ENCODE assay signal across 9 cellular contexts in genomic region chr3:38003817-38004414, GRCh38. TPM values are rescaled to one million over a fixed set of nuclear protein-coding genes. Genes with fewer than 3 reads are reported as not detected.
A peak's percentile ranks its signal among the peaks of the same experiment; 100 is the strongest.
DNase-seq lines count a peak whose midpoint lies in the region; ATAC-seq and TF ChIP-seq lines count a peak whose summit lies in the region.
"Had no signal": no experiment of that assay in that cellular context is flagged by ENCODE, and none has a peak within 500 bp of the region (broad histone marks: within the 10 kb centered on the region; RNA-seq: fewer than 3 reads in every experiment).

No MANE protein-coding gene starts in this region.

- CTCF ChIA-PET in activated CD4-positive, alpha-beta T cell treated with anti-CD3 and anti-CD28 coated beads for 36 hours (lab: Charles Lee): interaction anchor here (0.8 to 2.0 kb wide), 5 partner anchors 16 to 502 kb away, joined by 3 to 9 read pairs (median 4); no protein-coding TSS in a partner anchor

- TF ChIP-seq EP300 in transverse colon (IDR thresholded peaks at IDR 0.05; ENCODE audit: low read depth): no peak

- no peak overlapping the region for H3K4me3 Mint-ChIP-seq in activated CD4-positive, alpha-beta T cell treated with anti-CD3 and anti-CD28 coated beads for 36 hours

- H3K4me3 ChIP-seq in body of pancreas (no peak overlapping the region), transverse colon (no peak overlapping the region)

- H3K27ac ChIP-seq in body of pancreas: peak overlapping the region; percentile 64 to 86 (median 78)
- peak overlapping the region; percentile 80 to 88 (median 85) for H3K27ac ChIP-seq in transverse colon

- no peak for ATAC-seq in activated CD4-positive, alpha-beta T cell treated with anti-CD3 and anti-CD28 coated beads for 36 hours
- ATAC-seq in body of pancreas: no peak

- POLR2A ChIA-PET in activated CD4-positive, alpha-beta T cell treated with anti-CD3 and anti-CD28 coated beads for 36 hours (lab: Charles Lee): no interaction called here

- peaks cover 15% of the 10 kb centered on the region for H3K4me1 Mint-ChIP-seq in activated CD4-positive, alpha-beta T cell treated with anti-CD3 and anti-CD28 coated beads for 36 hours

- no peak for TF ChIP-seq CTCF in body of pancreas (IDR thresholded peaks at IDR 0.05)
- TF ChIP-seq CTCF in transverse colon (IDR thresholded peaks at IDR 0.05): no peak

- H3K27me3 ChIP-seq in body of pancreas: no peaks in the 10 kb centered on the region
- H3K27me3 ChIP-seq in transverse colon: no peaks in the 10 kb centered on the region

- H3K27me3 Mint-ChIP-seq in activated CD4-positive, alpha-beta T cell treated with anti-CD3 and anti-CD28 coated beads for 36 hours: no peaks in the 10 kb centered on the region

- intact Hi-C loops in activated CD4-positive, alpha-beta T cell treated with anti-CD3 and anti-CD28 coated beads for 36 hours (cut with DNase I, micrococcal nuclease): loop anchor here in 1 of 2 experiments (1.0 kb wide), 1 partner anchor 30 kb away; no protein-coding TSS in a partner anchor
- intact Hi-C loops in body of pancreas (cut with DNase I): no loop called here
- intact Hi-C loops in transverse colon (cut with DNase I; ENCODE audit: low total_unique reads): no loop called here

- H3K36me3 ChIP-seq in body of pancreas (replicated peaks in 1 of 2; ENCODE audit: insufficient read depth in 1 of 2, low read depth in 2 of 2): no peaks in the 10 kb centered on the region
- peaks cover 0 to 13% (median 0%) of the 10 kb centered on the region in 4 donors for H3K36me3 ChIP-seq in transverse colon

- H3K4me1 ChIP-seq in body of pancreas (peaks cover 51% of the 10 kb centered on the region), transverse colon (peaks cover 16 to 39% (median 32%) of the 10 kb centered on the region in 4 donors)

- DNase-seq in activated CD4-positive, alpha-beta T cell treated with anti-CD3 and anti-CD28 coated beads for 36 hours: no peak
- no peak for DNase-seq in activated CD4-positive, alpha-beta T cell treated with anti-CD3 and anti-CD28 coated beads for 48 hours
- DNase-seq in body of pancreas: no peak
- peak; percentile 53 for DNase-seq in medulla oblongata (ENCODE audit: extremely low spot score)
- DNase-seq in transverse colon: peak; percentile 68
- no peak for DNase-seq in NCI-H1092 treated with DMSO at 0.1 percent for 48 hours (lab: John Stamatoyannopoulos, UW)
- no peak for DNase-seq in cerebellum (ENCODE audit: low spot score)
- no peak for DNase-seq in NCI-H187 (lab: John Stamatoyannopoulos, UW)

- WGBS in body of pancreas, 2 donors: 69 to 88% methylated on average over 3 to 11 of the region's 11 CpGs
- WGBS in transverse colon (ENCODE audit: low coverage in 1 of 2), 2 donors: 59% methylated on average over 10 of the region's 11 CpGs; no CpG with 5 or more reads in 1 of the 2 donors

- H3K9me3 ChIP-seq in body of pancreas (no peaks in the 10 kb centered on the region), transverse colon (no peaks in the 10 kb centered on the region)
- H3K9me3 ChIP-seq: SK-N-SH had no signal

- in situ Hi-C loops in transverse colon (cut with MboI; ENCODE audit: low pct_ligation_motif_present in 1 of 4, low pct_unique_long_range_greater_than_20kb in 1 of 4, low sequenced_read_pairs in 3 of 4): no loop called here

- no peak for TF ChIP-seq POLR2A in body of pancreas (IDR thresholded peaks at IDR 0.05)
- TF ChIP-seq POLR2A in transverse colon (IDR thresholded peaks at IDR 0.05): no peak

- peaks cover 15% of the 10 kb centered on the region for H3K36me3 Mint-ChIP-seq in activated CD4-positive, alpha-beta T cell treated with anti-CD3 and anti-CD28 coated beads for 36 hours (ENCODE audit: low read depth)

- H3K9me3 Mint-ChIP-seq in activated CD4-positive, alpha-beta T cell treated with anti-CD3 and anti-CD28 coated beads for 36 hours (ENCODE audit: low read depth): no peaks in the 10 kb centered on the region

- H3K27ac Mint-ChIP-seq in activated CD4-positive, alpha-beta T cell treated with anti-CD3 and anti-CD28 coated beads for 36 hours: peak overlapping the region; percentile 0

RNA-seq across cellular contexts. Expression of gene VILL, which starts 13.3 kb away (rescaled TPM):
- total RNA-seq in activated CD4-positive, alpha-beta T cell treated with anti-CD3 and anti-CD28 coated beads for 36 hours: 10 to 100 TPM in 1 of 2 experiments, 1 to 10 TPM in 1; 9.2 to 12.1 TPM
- total RNA-seq in body of pancreas: 10 to 100 TPM in 1 of 2 donors, 1 to 10 TPM in 1; 3.6 to 10.4 TPM
- 100 to 1,000 TPM; 112 to 214 (median 172) TPM for total RNA-seq in transverse colon
- total RNA-seq in cerebellum: 8.6 TPM

RNA-seq across cellular contexts. Expression of gene PLCD1, which starts 25.5 kb away (rescaled TPM):
- total RNA-seq in activated CD4-positive, alpha-beta T cell treated with anti-CD3 and anti-CD28 coated beads for 36 hours: 10 to 100 TPM; 10.9 to 13.5 TPM
- total RNA-seq in body of pancreas (10 to 100 TPM in 1 of 2 donors, 1 to 10 TPM in 1; 7.9 to 12.2 TPM), transverse colon (100 to 1,000 TPM in 2 of 4 donors, 10 to 100 TPM in 2; 21.1 to 126 (median 91.4) TPM), cerebellum (8.4 TPM)

RNA-seq across cellular contexts. Expression of gene DLEC1, which starts 35.1 kb away (rescaled TPM):
- total RNA-seq in activated CD4-positive, alpha-beta T cell treated with anti-CD3 and anti-CD28 coated beads for 36 hours: under 1 TPM; 0.19 to 0.46 TPM
- 1 to 10 TPM in 1 of 2 donors, under 1 TPM in 1; 0.78 to 1.3 TPM for total RNA-seq in body of pancreas
- 1 to 10 TPM in 2 of 4 donors, under 1 TPM in 2; 0.20 to 4.1 (median 1.4) TPM for total RNA-seq in transverse colon
- total RNA-seq in cerebellum: 1.8 TPM

Comparison
In these comparisons a context has a peak if more than half of its experiments do, and no peak if none do; other contexts are left out.
1. DNase-seq: peak in medulla oblongata (single experiment) and transverse colon (single experiment); none in activated CD4-positive, alpha-beta T cell treated with anti-CD3 and anti-CD28 coated beads for 36 hours (single experiment), activated CD4-positive, alpha-beta T cell treated with anti-CD3 and anti-CD28 coated beads for 48 hours (single experiment), body of pancreas (0 of 4), NCI-H1092 treated with DMSO at 0.1 percent for 48 hours (single experiment), cerebellum (single experiment) and NCI-H187 (0 of 2).
2. RNA of gene VILL, which starts 13.3 kb away (total RNA-seq): 112 to 214 TPM in transverse colon; 9.2 to 12.1 TPM in activated CD4-positive, alpha-beta T cell treated with anti-CD3 and anti-CD28 coated beads for 36 hours, 3.6 to 10.4 TPM in body of pancreas and 8.6 TPM in cerebellum (single experiment); every median in the first group is over 4 times any median in the second.